8 cellular contexts compared by ENCODE assay signal in the genomic region with DNA sequence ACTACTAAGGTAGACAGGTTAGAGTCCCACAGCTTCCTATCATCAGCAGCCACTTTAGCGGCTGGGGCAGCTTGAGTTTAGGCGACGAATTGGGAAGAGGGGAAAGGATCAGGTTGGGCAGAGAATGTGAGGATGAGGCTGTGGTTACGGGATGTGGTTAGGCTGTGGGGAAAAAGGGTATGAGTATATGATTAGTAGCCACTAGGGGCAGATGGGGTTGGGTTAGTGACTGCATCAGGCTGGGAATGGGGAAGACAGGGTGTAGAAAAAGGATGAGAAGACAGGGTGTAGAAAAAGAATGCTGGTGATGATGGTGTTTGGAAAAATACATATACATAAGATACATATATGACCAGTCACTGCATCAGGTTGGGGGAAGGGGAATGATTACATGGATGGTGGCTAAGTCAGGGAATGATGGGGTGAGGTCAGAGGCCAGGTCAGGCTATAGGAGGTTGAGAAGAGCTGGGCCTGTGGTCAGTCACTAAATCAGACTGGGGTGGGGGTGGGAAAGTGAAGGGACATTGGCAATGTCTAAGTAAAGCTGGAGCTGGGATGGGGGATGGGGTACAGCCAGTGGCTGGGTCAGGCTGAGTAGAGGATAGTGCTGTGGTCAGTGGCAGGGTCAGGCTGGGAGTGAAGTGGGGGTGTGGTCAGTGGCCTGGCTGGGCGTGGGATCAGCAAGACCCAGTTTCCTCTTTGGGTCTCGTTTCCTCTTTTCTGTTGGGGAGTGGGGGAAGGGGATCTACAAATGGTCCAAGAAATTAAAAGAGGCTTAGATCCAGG. TPM values are rescaled to one million over a fixed set of nuclear protein-coding genes. Genes with fewer than 3 reads are reported as not detected.
DNase-seq lines count a peak whose midpoint lies in the region; ATAC-seq, FAIRE-seq and TF ChIP-seq lines count a peak whose summit lies in the region.

No MANE protein-coding gene starts in this region.

- H3K4me1 Mint-ChIP-seq in type B pancreatic cell (ENCODE audit: unreplicated experiment): peaks cover 16% of the 10 kb centered on the region

- no peak overlapping the region for H3K27ac Mint-ChIP-seq in type B pancreatic cell

- H3K27me3 ChIP-seq in HUES48 (ENCODE audit: control insufficient read depth, insufficient read depth, low read length) (no peaks in the 10 kb centered on the region), H1 (replicated peaks in 1 of 4; ENCODE audit: control insufficient read depth in 3 of 4, extremely low read depth in 1 of 4, insufficient read depth in 3 of 4, low read length in 3 of 4) (no peaks in the 10 kb centered on the region)

- H3K36me3 ChIP-seq in HUES48 (ENCODE audit: control insufficient read depth, insufficient read depth, low read length): peaks cover 16% of the 10 kb centered on the region
- H3K36me3 ChIP-seq in H1 (ENCODE audit: control insufficient read depth in 2 of 4, insufficient read depth in 4 of 4, low read length in 3 of 4): peaks cover 0 to 5% (median 2%) of the 10 kb centered on the region in 4 experiments
- peaks cover 34% of the 10 kb centered on the region for H3K36me3 ChIP-seq in mesodermal cell (ENCODE audit: control insufficient read depth, insufficient read depth, low read length)

- no peak overlapping the region for H2BK5ac ChIP-seq in H1 (ENCODE audit: low read depth, low read length)

- no peak for FAIRE-seq in H1 (lab: Jason Lieb, UNC)

- no peak overlapping the region for H4K8ac ChIP-seq in H1 (ENCODE audit: extremely low read depth, insufficient read depth, low read length)

- H3K56ac ChIP-seq in H1 (replicated peaks; ENCODE audit: insufficient read length, low read depth, low read length): no peak overlapping the region

- peaks cover 15% of the 10 kb centered on the region; the same call in 1 of the 2 replicates for H3K23me2 ChIP-seq in H1 (ENCODE audit: low read depth, low read length)

- peaks cover 16% of the 10 kb centered on the region for H3K79me1 ChIP-seq in H1 (ENCODE audit: low read depth, low read length)

- no peak overlapping the region for H2BK120ac ChIP-seq in H1 (replicated peaks; ENCODE audit: low read depth, low read length)

- no peak for TF ChIP-seq EP300 in H1 (IDR thresholded peaks at IDR 0.05; ENCODE audit: borderline replicate concordance in 1 of 2, low read depth in 2 of 2, low read length in 2 of 2)

- peaks cover 11% of the 10 kb centered on the region for H3K36me3 Mint-ChIP-seq in type B pancreatic cell

- no peak overlapping the region for H2AFZ ChIP-seq in H1 (ENCODE audit: low read length)

- H3K4me1 ChIP-seq in HUES48 (ENCODE audit: control insufficient read depth, insufficient read depth, low read length): peaks cover 53% of the 10 kb centered on the region
- H3K4me1 ChIP-seq in H1 (replicated peaks in 1 of 4; ENCODE audit: control insufficient read depth in 3 of 4, insufficient read depth in 4 of 4, low read length in 3 of 4): peaks cover 21 to 46% (median 32%) of the 10 kb centered on the region in 4 experiments
- H3K4me1 ChIP-seq in mesodermal cell (ENCODE audit: control insufficient read depth, insufficient read depth, low read length, poor library complexity, severe bottlenecking): peaks cover 46% of the 10 kb centered on the region

- no peak overlapping the region for H4K5ac ChIP-seq in H1 (ENCODE audit: insufficient read length, low read depth, low read length)

- H2BK12ac ChIP-seq in H1 (ENCODE audit: low read depth, low read length): no peak overlapping the region

- 21% methylated on average over 6 of the region's 6 CpGs; no CpG with 5 or more reads in 1 of the 2 experiments for WGBS in H1 (ENCODE audit: extremely low coverage in 1 of 2, insufficient coverage in 1 of 2, insufficient read length in 1 of 2, insufficient replicate concordance in 2 of 2, low coverage in 1 of 2, low lambda C conversion rate in 2 of 2, missing lambda C conversion rate in 1 of 2), 2 experiments
- 10 to 27% methylated on average over 5 to 6 of the region's 6 CpGs for WGBS in mesodermal cell (ENCODE audit: insufficient coverage in 2 of 2), 2 experiments

- no peak overlapping the region for H3K14ac ChIP-seq in H1 (ENCODE audit: insufficient read length)

- POLR2A ChIA-PET in H1 (lab: Charles Lee; ENCODE audit: partially characterized antibody): interaction anchor here (0.6 to 11.1 kb wide), 10 partner anchors 11 to 83 kb away, joined by 3 to 158 read pairs (median 10); a partner anchor contains a TSS

- ATAC-seq in esophagus mucosa: no peak

- H3K4me3 ChIP-seq in HUES48 (ENCODE audit: low read depth, low read length) (peak overlapping the region; percentile 89), H1 (ENCODE audit: extremely low read depth in 1 of 4, insufficient read depth in 2 of 4, low read depth in 3 of 4, low read length in 4 of 4) (peak overlapping the region in 2 of 4 experiments; percentile 24 to 79; a peak in 3 of 8 replicates), mesodermal cell (ENCODE audit: extremely low read depth, insufficient read depth, low read length, poor library complexity, severe bottlenecking) (peak overlapping the region; percentile 94)

- no peak overlapping the region for H4K91ac ChIP-seq in H1 (replicated peaks; ENCODE audit: insufficient read length, low read length)

- no peak overlapping the region for H3K4me3 Mint-ChIP-seq in type B pancreatic cell

- H2BK20ac ChIP-seq in H1 (ENCODE audit: low read length): no peak overlapping the region

- H3K9me3 ChIP-seq in HUES48 (ENCODE audit: control insufficient read depth, insufficient read depth, low read length): no peaks in the 10 kb centered on the region
- no peaks in the 10 kb centered on the region; a peak in 1 of 4 replicates for H3K9me3 ChIP-seq in H1 (ENCODE audit: insufficient read depth in 2 of 2, low read depth in 1 of 2, low read length in 1 of 2)
- H3K9me3 ChIP-seq in mesodermal cell (ENCODE audit: control insufficient read depth, low read length): no peaks in the 10 kb centered on the region

- H3K27ac ChIP-seq in HUES48 (ENCODE audit: low read depth, low read length): peak overlapping the region; percentile 48
- no peak overlapping the region for H3K27ac ChIP-seq in H1 (ENCODE audit: low read depth, low read length)
- peak overlapping the region; percentile 91 for H3K27ac ChIP-seq in mesodermal cell (ENCODE audit: low read depth, low read length, severe bottlenecking)

- peak overlapping the region; percentile 92 to 94 for H3K4me2 ChIP-seq in H1 (ENCODE audit: insufficient read depth in 1 of 2, low read depth in 2 of 2, low read length in 2 of 2)

- peaks cover 0 to 6% of the 10 kb centered on the region in 2 experiments for H4K20me1 ChIP-seq in H1 (replicated peaks in 1 of 2; ENCODE audit: control insufficient read depth in 1 of 2, insufficient read depth in 2 of 2, low read length in 2 of 2)

- DNase-seq in NCI-H146 (lab: John Stamatoyannopoulos, UW): peak; percentile 27
- no peak for DNase-seq in NCI-H146 treated with DMSO at 0.1 percent for 48 hours (lab: John Stamatoyannopoulos, UW; ENCODE audit: unreplicated experiment)
- DNase-seq in SW480 (ENCODE audit: low spot score): peak; percentile 82
- no peak for DNase-seq in H1 (ENCODE audit: low read depth in 1 of 2, low spot score in 2 of 2)
- no peak for DNase-seq in type B pancreatic cell (ENCODE audit: extremely low spot score, unreplicated experiment)

- no peak overlapping the region for H3K18ac ChIP-seq in H1 (ENCODE audit: extremely low read depth, low read length)

- H3K9ac ChIP-seq in HUES48 (ENCODE audit: low read depth, low read length): no peak overlapping the region
- H3K9ac ChIP-seq in H1 (replicated peaks in 1 of 4; ENCODE audit: extremely low read depth in 1 of 4, low read depth in 3 of 4, low read length in 3 of 4): no peak overlapping the region

- H2AK5ac ChIP-seq in H1 (ENCODE audit: low read depth, low read length): peak overlapping the region; percentile 17; the same call in 1 of the 2 replicates

- no peak overlapping the region for H3K23ac ChIP-seq in H1 (ENCODE audit: insufficient read length)

- H3K4ac ChIP-seq in H1 (replicated peaks; ENCODE audit: insufficient read length, low read depth, low read length): no peak overlapping the region

- peak in 1 of 2 experiments; percentile 30; a peak in 2 of 4 replicates for TF ChIP-seq RAD21 in H1 (IDR thresholded peaks at IDR 0.05 in 1 of 2, conservative IDR thresholded peaks at IDR 0.05 in 1 of 2; ENCODE audit: low read depth in 2 of 2, low read length in 2 of 2)

- peak; percentile 41 to 72 (median 50) for TF ChIP-seq CTCF in H1 (IDR thresholded peaks at IDR 0.05; ENCODE audit: control extremely low read depth in 1 of 3, insufficient read depth in 1 of 3, low read depth in 1 of 3, low read length in 3 of 3)
- TF ChIP-seq CTCF in type B pancreatic cell (conservative IDR thresholded peaks at IDR 0.05): peak; percentile 72

- CTCF ChIA-PET in H1 (lab: Charles Lee; ENCODE audit: partially characterized antibody): interaction anchor here (0.6 to 16.0 kb wide), 16 partner anchors 11 to 195 kb away, joined by 3 to 198 read pairs (median 10); a partner anchor contains a TSS

- H3K79me2 ChIP-seq in H1 (ENCODE audit: control insufficient read depth in 1 of 2, insufficient read depth in 2 of 2, low read length in 2 of 2): peaks cover 2 to 59% of the 10 kb centered on the region in 2 experiments

- H3K27me3 Mint-ChIP-seq in type B pancreatic cell: no peaks in the 10 kb centered on the region

- no peaks in the 10 kb centered on the region for H3K9me3 Mint-ChIP-seq in type B pancreatic cell

- no peak; a peak in 1 of 3 replicates for TF ChIP-seq POLR2A in H1 (IDR thresholded peaks at IDR 0.05; ENCODE audit: control extremely low read depth in 1 of 2, low read depth in 2 of 2, low read length in 2 of 2)

- no peak overlapping the region for H2BK15ac ChIP-seq in H1 (ENCODE audit: low read length)

RNA-seq across cellular contexts. Expression of a gene that starts 2.1 kb away (rescaled TPM):
- 87.9 and 90.1 TPM in 2 replicates for total RNA-seq in H1 (2021; fragmentation: NEBNext Ultra II Directional; extraction: Animal tissue kit (Norgen Biotek cat#: 25700))
- polyA plus RNA-seq in H1 (2011; rRNA removed): 28.1 and 42.4 TPM in 2 replicates
- 33.0 TPM for polyA plus RNA-seq in H1 (2011; cell fraction: cytosol; rRNA removed)
- 67.3 TPM for polyA plus RNA-seq in H1 (2011; cell fraction: nucleus; rRNA removed)
- 50.9 to 99.1 TPM (median 96.6 TPM) in 4 replicates for polyA plus RNA-seq in H1 (2012, experiment 1 of 2)
- polyA plus RNA-seq in H1 (2012, experiment 2 of 2): 50.7 TPM
- 22.9 TPM for polyA plus RNA-seq in H1 (2013, experiment 1 of 2)
- polyA plus RNA-seq in H1 (2013, experiment 2 of 2): 19.0 TPM
- 155 and 174 TPM in 2 replicates for polyA minus RNA-seq in H1 (2011; rRNA and poly(A)+ RNA removed)
- polyA minus RNA-seq in H1 (2011; cell fraction: cytosol; rRNA and poly(A)+ RNA removed): 128 TPM
- polyA minus RNA-seq in H1 (2011; cell fraction: nucleus; rRNA and poly(A)+ RNA removed): 53.8 TPM
- 146 TPM for polyA plus RNA-seq in mesodermal cell (2013, experiment 1 of 2)
- polyA plus RNA-seq in mesodermal cell (2013, experiment 2 of 2): 113 TPM
- total RNA-seq in type B pancreatic cell (ENCODE audit: low replicate concordance): 136 and 164 TPM in 2 replicates
- 84.6 TPM for total RNA-seq in esophagus mucosa

RNA-seq across cellular contexts. Expression of a gene that starts 2.6 kb away (rescaled TPM):
- total RNA-seq in H1 (2021; fragmentation: NEBNext Ultra II Directional; extraction: Animal tissue kit (Norgen Biotek cat#: 25700)): 24.4 and 26.5 TPM in 2 replicates
- 25.7 and 29.1 TPM in 2 replicates for polyA plus RNA-seq in H1 (2011; rRNA removed)
- polyA plus RNA-seq in H1 (2011; cell fraction: cytosol; rRNA removed): 20.3 TPM
- 21.4 TPM for polyA plus RNA-seq in H1 (2011; cell fraction: nucleus; rRNA removed)
- polyA plus RNA-seq in H1 (2012, experiment 1 of 2): 20.6 to 25.5 TPM (median 24.4 TPM) in 4 replicates
- polyA plus RNA-seq in H1 (2012, experiment 2 of 2): 33.8 TPM
- 17.0 TPM for polyA plus RNA-seq in H1 (2013, experiment 1 of 2)
- polyA plus RNA-seq in H1 (2013, experiment 2 of 2): 16.9 TPM
- 11.0 and 12.0 TPM in 2 replicates for polyA minus RNA-seq in H1 (2011; rRNA and poly(A)+ RNA removed)
- polyA minus RNA-seq in H1 (2011; cell fraction: cytosol; rRNA and poly(A)+ RNA removed): 10.3 TPM
- 10.2 TPM for polyA minus RNA-seq in H1 (2011; cell fraction: nucleus; rRNA and poly(A)+ RNA removed)
- 34.7 TPM for polyA plus RNA-seq in mesodermal cell (2013, experiment 1 of 2)
- polyA plus RNA-seq in mesodermal cell (2013, experiment 2 of 2): 31.3 TPM
- total RNA-seq in type B pancreatic cell (ENCODE audit: low replicate concordance) (29.1 and 36.4 TPM in 2 replicates), esophagus mucosa (15.1 TPM)

RNA-seq across cellular contexts. Expression of a gene that starts 19.1 kb away (rescaled TPM):
- 69.1 and 71.9 TPM in 2 replicates for total RNA-seq in H1 (2021; fragmentation: NEBNext Ultra II Directional; extraction: Animal tissue kit (Norgen Biotek cat#: 25700))
- 64.2 and 81.4 TPM in 2 replicates for polyA plus RNA-seq in H1 (2011; rRNA removed)
- 87.4 TPM for polyA plus RNA-seq in H1 (2011; cell fraction: cytosol; rRNA removed)
- 241 TPM for polyA plus RNA-seq in H1 (2011; cell fraction: nucleus; rRNA removed)
- polyA plus RNA-seq in H1 (2012, experiment 1 of 2): 67.1 to 85.0 TPM (median 79.7 TPM) in 4 replicates
- polyA plus RNA-seq in H1 (2012, experiment 2 of 2): 57.6 TPM
- polyA plus RNA-seq in H1 (2013, experiment 1 of 2): 48.6 TPM
- polyA plus RNA-seq in H1 (2013, experiment 2 of 2): 44.0 TPM
- polyA minus RNA-seq in H1 (2011; rRNA and poly(A)+ RNA removed): 132 and 143 TPM in 2 replicates
- 39.7 TPM for polyA minus RNA-seq in H1 (2011; cell fraction: cytosol; rRNA and poly(A)+ RNA removed)
- 91.8 TPM for polyA minus RNA-seq in H1 (2011; cell fraction: nucleus; rRNA and poly(A)+ RNA removed)
- polyA plus RNA-seq in mesodermal cell (2013, experiment 1 of 2): 78.5 TPM
- polyA plus RNA-seq in mesodermal cell (2013, experiment 2 of 2): 58.0 TPM
- total RNA-seq in type B pancreatic cell (ENCODE audit: low replicate concordance): 100 and 103 TPM in 2 replicates
- 20.9 TPM for total RNA-seq in esophagus mucosa

RNA-seq across cellular contexts. Expression of a gene that starts 19.2 kb away (rescaled TPM):
- 21.8 and 22.7 TPM in 2 replicates for total RNA-seq in H1 (2021; fragmentation: NEBNext Ultra II Directional; extraction: Animal tissue kit (Norgen Biotek cat#: 25700))
- 11.8 and 13.9 TPM in 2 replicates for polyA plus RNA-seq in H1 (2011; rRNA removed)
- 14.5 TPM for polyA plus RNA-seq in H1 (2011; cell fraction: cytosol; rRNA removed)
- polyA plus RNA-seq in H1 (2011; cell fraction: nucleus; rRNA removed): 17.8 TPM
- polyA plus RNA-seq in H1 (2012, experiment 1 of 2): 11.9 to 15.9 TPM (median 14.9 TPM) in 4 replicates
- polyA plus RNA-seq in H1 (2012, experiment 2 of 2): 9.5 TPM
- polyA plus RNA-seq in H1 (2013, experiment 1 of 2): 10.0 TPM
- polyA plus RNA-seq in H1 (2013, experiment 2 of 2): 9.3 TPM
- 24.8 and 26.1 TPM in 2 replicates for polyA minus RNA-seq in H1 (2011; rRNA and poly(A)+ RNA removed)
- 10.4 TPM for polyA minus RNA-seq in H1 (2011; cell fraction: cytosol; rRNA and poly(A)+ RNA removed)
- 16.7 TPM for polyA minus RNA-seq in H1 (2011; cell fraction: nucleus; rRNA and poly(A)+ RNA removed)
- 19.8 TPM for polyA plus RNA-seq in mesodermal cell (2013, experiment 1 of 2)
- 18.2 TPM for polyA plus RNA-seq in mesodermal cell (2013, experiment 2 of 2)
- total RNA-seq in type B pancreatic cell (ENCODE audit: low replicate concordance): 35.0 and 35.7 TPM in 2 replicates
- total RNA-seq in esophagus mucosa: 17.4 TPM

RNA-seq across cellular contexts. Expression of a gene that starts 24.2 kb away (rescaled TPM):
- total RNA-seq in H1 (2021; fragmentation: NEBNext Ultra II Directional; extraction: Animal tissue kit (Norgen Biotek cat#: 25700)): not detected in 2 replicates
- polyA plus RNA-seq in H1 (2011; rRNA removed): 0.53 and 1.3 TPM in 2 replicates
- polyA plus RNA-seq in H1 (2011; cell fraction: cytosol; rRNA removed): 0.72 TPM
- polyA plus RNA-seq in H1 (2011; cell fraction: nucleus; rRNA removed): 0.56 TPM
- polyA plus RNA-seq in H1 (2012, experiment 1 of 2): 0.46 to 0.97 TPM in 2 of 4 replicates, not detected in the others
- 0.96 TPM for polyA plus RNA-seq in H1 (2012, experiment 2 of 2)
- 0.49 TPM for polyA plus RNA-seq in H1 (2013, experiment 1 of 2)
- polyA plus RNA-seq in H1 (2013, experiment 2 of 2): 0.81 TPM
- polyA minus RNA-seq in H1 (2011; rRNA and poly(A)+ RNA removed): 0.49 and 0.79 TPM in 2 replicates
- not detected for polyA minus RNA-seq in H1 (2011; cell fraction: cytosol; rRNA and poly(A)+ RNA removed)
- polyA minus RNA-seq in H1 (2011; cell fraction: nucleus; rRNA and poly(A)+ RNA removed): not detected
- polyA plus RNA-seq in mesodermal cell (2013, experiment 1 of 2): 1.4 TPM
- polyA plus RNA-seq in mesodermal cell (2013, experiment 2 of 2): not detected
- total RNA-seq in type B pancreatic cell (ENCODE audit: low replicate concordance) (not detected in 2 replicates), esophagus mucosa (not detected)

Comparison
In these comparisons a context has a peak if more than half of its experiments do, and no peak if none do; other contexts are left out.
1. DNase-seq: peak in NCI-H146 (single experiment) and SW480 (single experiment); none in NCI-H146 treated with DMSO at 0.1 percent for 48 hours (single experiment), H1 (0 of 2) and type B pancreatic cell (single experiment).